30 cellular contexts compared by ENCODE assay signal in the genomic region with DNA sequence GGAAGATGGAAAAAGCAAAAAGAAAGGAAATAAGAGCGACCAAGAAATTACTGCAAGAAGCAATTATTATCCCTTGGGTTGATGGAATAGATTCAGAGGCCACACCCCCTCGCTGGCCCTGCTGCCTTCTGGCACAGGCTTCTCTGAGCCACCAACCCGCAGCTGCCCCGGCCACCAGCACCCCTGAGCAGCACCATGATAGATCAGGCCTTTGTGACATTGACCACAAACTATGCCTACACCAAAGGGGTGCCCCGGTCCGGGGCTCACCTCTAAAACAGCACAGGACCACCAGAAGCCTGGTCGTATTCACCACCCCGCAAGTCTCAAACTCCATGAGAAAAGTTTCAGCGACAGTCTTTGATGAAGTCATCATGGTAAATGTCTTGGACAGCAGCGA.
"Had no signal": no experiment of that assay in that cellular context is flagged by ENCODE, and none has a peak within 500 bp of the region (broad histone marks: within the 10 kb centered on the region; RNA-seq: fewer than 3 reads in every experiment).

No MANE protein-coding gene starts in this region.

- H3K27ac ChIP-seq: neutrophil, pancreas, prostate gland, right lobe of liver, skin epidermis, spleen, stomach, suprapubic skin, testis, tibial artery, transverse colon, upper lobe of right lung, uterus had no signal

- H3K27me3 Mint-ChIP-seq: naive B cell; naive thymus-derived CD8-positive, alpha-beta T cell; natural killer cell treated with Interleukin-12 subunit alpha and Interleukin-12 subunit beta and Interleukin-15 and Interleukin-18, amount 100 ng/mL, for 72 hours; stimulated activated naive B cell treated with anti-CD40 and anti-IgM and Interleukin-4, amounts not matched to agents 10 μg/mL and 1 μg/mL and 100 μg/mL, for 72 hours; stimulated activated naive CD8-positive, alpha-beta T cell treated with anti-CD3 and anti-CD28 coated beads, Interleukin-15, Interleukin-2, amounts not matched to agents 100 ng/mL and 50 ng/mL, for 24 hours; type B pancreatic cell had no signal

- H3K4me2 ChIP-seq: smooth muscle cell had no signal

- H3K4me1 ChIP-seq: pancreas, prostate gland, spleen, stomach, suprapubic skin, testis, transverse colon, upper lobe of right lung, uterus had no signal

- H3K9me3 Mint-ChIP-seq: neural crest cell had no signal

- H3K27ac Mint-ChIP-seq: naive B cell; naive thymus-derived CD8-positive, alpha-beta T cell; natural killer cell treated with Interleukin-12 subunit alpha and Interleukin-12 subunit beta and Interleukin-15 and Interleukin-18, amount 100 ng/mL, for 72 hours; nephron progenitor cell; stimulated activated naive B cell treated with anti-CD40 and anti-IgM and Interleukin-4, amounts not matched to agents 10 μg/mL and 1 μg/mL and 100 μg/mL, for 72 hours; stimulated activated naive CD8-positive, alpha-beta T cell treated with anti-CD3 and anti-CD28 coated beads, Interleukin-15, Interleukin-2, amounts not matched to agents 100 ng/mL and 50 ng/mL, for 24 hours; type B pancreatic cell had no signal

- H3K4me1 Mint-ChIP-seq: naive B cell; naive thymus-derived CD8-positive, alpha-beta T cell; nephron progenitor cell; stimulated activated naive B cell treated with anti-CD40 and anti-IgM and Interleukin-4, amounts not matched to agents 10 μg/mL and 1 μg/mL and 100 μg/mL, for 72 hours had no signal

- FAIRE-seq: pancreas had no signal

- ATAC-seq: naive thymus-derived CD8-positive, alpha-beta T cell; natural killer cell treated with Interleukin-12 subunit alpha and Interleukin-12 subunit beta and Interleukin-15 and Interleukin-18, amount 100 ng/mL, for 72 hours; pancreas; right cardiac atrium; right lobe of liver; stimulated activated naive B cell treated with anti-CD40 and anti-IgM and Interleukin-4, amounts not matched to agents 10 μg/mL and 1 μg/mL and 100 μg/mL, for 72 hours; upper lobe of right lung had no signal

- DNase-seq: naive B cell; naive thymus-derived CD8-positive, alpha-beta T cell; nephron progenitor cell; nucleus accumbens; right cardiac atrium; right lobe of liver; spleen; stimulated activated CD4-positive, alpha-beta T cell treated with anti-CD3 and anti-CD28 coated beads, Interleukin-12 subunit alpha, Interleukin-12 subunit beta, amount 100 ng/mL, for 4 hours; stimulated activated CD4-positive, alpha-beta T cell treated with anti-CD3 and anti-CD28 coated beads, Interleukin-1b, Interleukin-23, amount 100 ng/mL, for 48 hours; stimulated activated CD4-positive, alpha-beta T cell treated with anti-CD3 and anti-CD28 coated beads, Interleukin-4, amount 100 ng/mL, for 1 hour; stimulated activated CD4-positive, alpha-beta T cell treated with anti-CD3 and anti-CD28 coated beads, Interleukin-4, amount 100 ng/mL, for 4 hours; stimulated activated CD8-positive, alpha-beta memory T cell treated with anti-CD3 and anti-CD28 coated beads, Interleukin-4, amount 100 ng/mL, for 48 hours; stimulated activated naive B cell treated with anti-CD40 and anti-IgM and Interleukin-4, amounts not matched to agents 10 μg/mL and 1 μg/mL and 100 μg/mL, for 72 hours; stimulated activated naive CD4-positive, alpha-beta T cell treated with Interleukin-2 at 50 U/mL for 16 hours; stomach; testis; tibial artery; transverse colon; upper lobe of right lung; uterus had no signal

- H3K27me3 ChIP-seq: neutrophil, pancreas, right lobe of liver, spleen, stomach, suprapubic skin, testis, tibial artery, transverse colon, upper lobe of right lung, uterus had no signal

- H3K9me3 ChIP-seq: neutrophil, pancreas, prostate gland, right lobe of liver, spleen, suprapubic skin, testis, tibial artery, transverse colon, upper lobe of right lung, uterus had no signal

- H3K36me3 Mint-ChIP-seq: naive B cell; naive thymus-derived CD8-positive, alpha-beta T cell; stimulated activated naive B cell treated with anti-CD40 and anti-IgM and Interleukin-4, amounts not matched to agents 10 μg/mL and 1 μg/mL and 100 μg/mL, for 72 hours; type B pancreatic cell had no signal

- H3K4me3 Mint-ChIP-seq: naive B cell; naive thymus-derived CD8-positive, alpha-beta T cell; natural killer cell treated with Interleukin-12 subunit alpha and Interleukin-12 subunit beta and Interleukin-15 and Interleukin-18, amount 100 ng/mL, for 72 hours; nephron progenitor cell; neural crest cell; stimulated activated naive B cell treated with anti-CD40 and anti-IgM and Interleukin-4, amounts not matched to agents 10 μg/mL and 1 μg/mL and 100 μg/mL, for 72 hours; stimulated activated naive CD8-positive, alpha-beta T cell treated with anti-CD3 and anti-CD28 coated beads, Interleukin-15, Interleukin-2, amounts not matched to agents 100 ng/mL and 50 ng/mL, for 24 hours; type B pancreatic cell had no signal

- H3K36me3 ChIP-seq: neutrophil, pancreas, prostate gland, right lobe of liver, spleen, stomach, suprapubic skin, tibial artery, transverse colon, upper lobe of right lung, uterus had no signal

- H3K4me3 ChIP-seq: pancreas, prostate gland, right lobe of liver, skin epidermis, smooth muscle cell, spleen, stomach, suprapubic skin, testis, tibial artery, transverse colon, upper lobe of right lung, uterus had no signal
